In genomic region chr5:157989296-157989695, GRCh38 we compare ENCODE assay signal across 23 cellular contexts.
"Had no signal": no experiment of that assay in that cellular context is flagged by ENCODE, and none has a peak within 500 bp of the region (broad histone marks: within the 10 kb centered on the region; RNA-seq: fewer than 3 reads in every experiment).

No MANE protein-coding gene starts in this region.

- H3K4me1 ChIP-seq: ascending aorta, gastrocnemius medialis, tibial artery, upper lobe of right lung had no signal

- FAIRE-seq: bronchial epithelial cell, colon, small intestine had no signal

- H3K27ac ChIP-seq: ascending aorta, gastrocnemius medialis, suprapubic skin, tibial artery, upper lobe of right lung had no signal

- H3K4me3 ChIP-seq: ascending aorta, gastrocnemius medialis, suprapubic skin, tibial artery, upper lobe of right lung had no signal

- H3K9me3 ChIP-seq: ascending aorta, gastrocnemius medialis, suprapubic skin, tibial artery, upper lobe of right lung had no signal

- H3K36me3 ChIP-seq: ascending aorta, gastrocnemius medialis, suprapubic skin, tibial artery, upper lobe of right lung had no signal

- H3K27me3 ChIP-seq: ascending aorta, gastrocnemius medialis, suprapubic skin, tibial artery, upper lobe of right lung had no signal

- DNase-seq: activated CD4-positive, alpha-beta T cell treated with anti-CD3 and anti-CD28 coated beads for 4 hours; activated CD4-positive, alpha-beta T cell treated with anti-CD3 and anti-CD28 coated beads, Interleukin-2, amount 50 U/mL, for 4 hours; activated naive CD4-positive, alpha-beta T cell; activated T-cell treated with anti-CD3 and anti-CD28 coated beads for 4 hours; activated T-cell treated with anti-CD3 and anti-CD28 coated beads, Interleukin-2, amount 50 U/mL, for 72 hours; effector memory CD4-positive, alpha-beta T cell; gastrocnemius medialis; glutamatergic neuron; islet precursor cell; left ventricle myocardium superior; mammary epithelial cell; small intestine; stimulated activated CD4-positive, alpha-beta T cell treated with anti-CD3 and anti-CD28 coated beads, Interleukin-1b, Interleukin-23, amount 100 ng/mL, for 48 hours; stimulated activated CD4-positive, alpha-beta T cell treated with anti-CD3 and anti-CD28 coated beads, Interleukin-4, amount 100 ng/mL, for 4 hours; stimulated activated naive B cell treated with anti-CD40 and anti-IgM and Interleukin-4, amounts not matched to agents 10 μg/mL and 1 μg/mL and 100 μg/mL, for 72 hours; tibial artery; upper lobe of right lung had no signal

- ATAC-seq: activated naive CD4-positive, alpha-beta T cell treated with anti-CD3 and anti-CD28 coated beads, Interleukin-2, amount 50 U/mL, for 72 hours; activated T-cell treated with anti-CD3 and anti-CD28 coated beads, Interleukin-2, amount 50 U/mL, for 72 hours; gastrocnemius medialis; left ventricle myocardium superior; sciatic nerve; stimulated activated naive B cell treated with anti-CD40 and anti-IgM and Interleukin-4, amounts not matched to agents 10 μg/mL and 1 μg/mL and 100 μg/mL, for 72 hours; upper lobe of right lung had no signal
